ENCODE assay signal across 1 cellular context in genomic region chr12:100200450-100201181, GRCh38.
TF ChIP-seq lines count a peak whose summit lies in the region.

Gene ACTR6, plus strand, starts transcription at chr12:100200815. Its CDS starts 37 bp downstream, at chr12:100200852.

TF ChIP-seq in HepG2, 621 proteins besides CTCF, POLR2A, EP300 and RAD21 (continued from another document and continues in another):
- TF ChIP-seq ZNF280D (CRISPR knock-in tag; IDR thresholded peaks at IDR 0.05) (peak; percentile 38; the same call in 1 of the 2 replicates), ZNF496 (CRISPR knock-in tag; IDR thresholded peaks at IDR 0.05; ENCODE audit: insufficient replicate concordance) (no peak), ELK4 (CRISPR knock-in tag; IDR thresholded peaks at IDR 0.05; ENCODE audit: borderline replicate concordance) (no peak), TAF1 (CRISPR knock-in tag; IDR thresholded peaks at IDR 0.05) (peak; percentile 80), RCOR2 (CRISPR knock-in tag; IDR thresholded peaks at IDR 0.05) (no peak), ZNF530 (CRISPR knock-in tag; IDR thresholded peaks at IDR 0.05; ENCODE audit: low read depth) (no peak), ATF6 (CRISPR knock-in tag; conservative IDR thresholded peaks at IDR 0.05) (no peak; the same call in 1 of the 2 replicates), GTF2F1 (IDR thresholded peaks at IDR 0.05; ENCODE audit: low read length) (no peak), ZNF576 (CRISPR knock-in tag; IDR thresholded peaks at IDR 0.05) (no peak), SKI (IDR thresholded peaks at IDR 0.05; ENCODE audit: partially characterized antibody) (peak; percentile 15), ARNTL (CRISPR knock-in tag; IDR thresholded peaks at IDR 0.05) (no peak), ZNF205 (CRISPR knock-in tag; IDR thresholded peaks at IDR 0.05) (peak; percentile 81), NPAS2 (CRISPR knock-in tag; IDR thresholded peaks at IDR 0.05; ENCODE audit: borderline replicate concordance) (no peak), MTA1 (CRISPR knock-in tag; IDR thresholded peaks at IDR 0.05; ENCODE audit: borderline replicate concordance) (no peak), ARNT (IDR thresholded peaks at IDR 0.05) (no peak), NFAT5 (CRISPR knock-in tag; IDR thresholded peaks at IDR 0.05) (no peak), JUN (CRISPR knock-in tag; IDR thresholded peaks at IDR 0.05) (no peak), HMGA1 (CRISPR knock-in tag; conservative IDR thresholded peaks at IDR 0.05) (no peak), MLXIP (CRISPR knock-in tag; IDR thresholded peaks at IDR 0.05; ENCODE audit: borderline replicate concordance) (no peak), TCF7 (IDR thresholded peaks at IDR 0.05; ENCODE audit: low read depth) (no peak), EED (CRISPR knock-in tag; IDR thresholded peaks at IDR 0.05) (no peak), SNAI1 (CRISPR knock-in tag; IDR thresholded peaks at IDR 0.05; ENCODE audit: borderline replicate concordance) (no peak), ZNF792 (CRISPR knock-in tag; IDR thresholded peaks at IDR 0.05) (0 out of 2 replicates have a peak, but pooled peaks have one; percentile 50), ZNF589 (CRISPR knock-in tag; conservative IDR thresholded peaks at IDR 0.05) (no peak), ZNF777 (CRISPR knock-in tag; IDR thresholded peaks at IDR 0.05) (peak; percentile 70), ZNF609 (CRISPR knock-in tag; IDR thresholded peaks at IDR 0.05; ENCODE audit: borderline replicate concordance) (no peak), ETV6 (CRISPR knock-in tag; conservative IDR thresholded peaks at IDR 0.05) (no peak), RBFOX2 (IDR thresholded peaks at IDR 0.05; ENCODE audit: low read depth, low read length) (0 out of 2 replicates have a peak, but pooled peaks have one; percentile 35), ZNF260 (CRISPR knock-in tag; IDR thresholded peaks at IDR 0.05; ENCODE audit: borderline replicate concordance, low read depth) (no peak), RNF219 (CRISPR knock-in tag; IDR thresholded peaks at IDR 0.05) (no peak), LBX2 (CRISPR knock-in tag; IDR thresholded peaks at IDR 0.05; ENCODE audit: borderline replicate concordance) (no peak), ZNF543 (CRISPR knock-in tag; IDR thresholded peaks at IDR 0.05) (no peak), ZNF121 (CRISPR knock-in tag; IDR thresholded peaks at IDR 0.05) (no peak), ZFP41 (CRISPR knock-in tag; IDR thresholded peaks at IDR 0.05; ENCODE audit: borderline replicate concordance) (no peak), SCMH1 (CRISPR knock-in tag; IDR thresholded peaks at IDR 0.05; ENCODE audit: borderline replicate concordance) (no peak), SIX4 (CRISPR knock-in tag; IDR thresholded peaks at IDR 0.05) (0 out of 2 replicates have a peak, but pooled peaks have one; percentile 44)
